In genomic region chrX:135520022-135520552, GRCh38 we compare ENCODE assay signal across 8 cellular contexts. TPM values are rescaled to one million over a fixed set of nuclear protein-coding genes. Genes with fewer than 3 reads are reported as not detected.
DNase-seq lines count a peak whose midpoint lies in the region; ATAC-seq and TF ChIP-seq lines count a peak whose summit lies in the region.

No MANE protein-coding gene starts in this region.

- no peaks in the 10 kb centered on the region for H3F3A ChIP-seq in SU-DHL-6 (ENCODE audit: insufficient read depth)

- H3K27ac ChIP-seq in cardiac muscle cell (peak overlapping the region; percentile 95), SU-DHL-6 (ENCODE audit: low read depth, low read length) (peak overlapping the region; percentile 86)

- H2AFZ ChIP-seq in SU-DHL-6 (ENCODE audit: low read depth, low read length, severe bottlenecking): peak overlapping the region; percentile 94

- no peaks in the 10 kb centered on the region for H3K9me3 ChIP-seq in cardiac muscle cell (ENCODE audit: low read depth)
- H3K9me3 ChIP-seq in SU-DHL-6 (ENCODE audit: insufficient read depth, low read length): no peaks in the 10 kb centered on the region
- H3K9me3 ChIP-seq in skeletal muscle satellite cell (replicated peaks; ENCODE audit: low read length): no peaks in the 10 kb centered on the region

- no peaks in the 10 kb centered on the region for H3K36me3 ChIP-seq in cardiac muscle cell
- no peaks in the 10 kb centered on the region for H3K36me3 ChIP-seq in SU-DHL-6 (ENCODE audit: low read length)
- no peaks in the 10 kb centered on the region for H3K36me3 ChIP-seq in skeletal muscle satellite cell (ENCODE audit: insufficient read depth, low read length)

- H3K79me2 ChIP-seq in SU-DHL-6 (ENCODE audit: insufficient read depth, low read length): peaks cover 11% of the 10 kb centered on the region

- no peaks in the 10 kb centered on the region for H3K9me2 ChIP-seq in SU-DHL-6 (replicated peaks; ENCODE audit: insufficient read depth, low read length)

- TF ChIP-seq CTCF in cardiac muscle cell (IDR thresholded peaks at IDR 0.05; ENCODE audit: low read depth, low read length) (no peak), SU-DHL-6 (IDR thresholded peaks at IDR 0.05; ENCODE audit: insufficient read depth, low read length, poor library complexity, severe bottlenecking) (no peak), foreskin fibroblast (IDR thresholded peaks at IDR 0.05; ENCODE audit: low read depth, low read length) (no peak)

- peak overlapping the region; percentile 15 for H3K4me3 ChIP-seq in cardiac muscle cell
- peak overlapping the region; percentile 44 for H3K4me3 ChIP-seq in SU-DHL-6 (ENCODE audit: insufficient read depth, low read length, poor library complexity, severe bottlenecking)
- H3K4me3 ChIP-seq in foreskin fibroblast (ENCODE audit: low read depth in 1 of 2, low read length in 2 of 2): peak overlapping the region; percentile 63 to 74
- peak overlapping the region; percentile 67 for H3K4me3 ChIP-seq in skeletal muscle satellite cell (ENCODE audit: low read length)

- DNase-seq in cardiac muscle cell (ENCODE audit: low read depth in 1 of 2, low spot score in 1 of 2) (peak; percentile 38 to 75), Right ventricle myocardium inferior (ENCODE audit: missing footprints) (no peak), foreskin fibroblast (peak; percentile 15 to 41), NCI-H2171 treated with DMSO at 0.1 percent for 48 hours (lab: John Stamatoyannopoulos, UW) (no peak), CD1c-positive myeloid dendritic cell (ENCODE audit: extremely low spot score) (no peak)
- no peak for DNase-seq in stimulated activated naive CD4-positive, alpha-beta T cell (lab: John Stamatoyannopoulos, UW)

- H4K20me1 ChIP-seq in SU-DHL-6 (ENCODE audit: low read depth, low read length): no peaks in the 10 kb centered on the region

- ATAC-seq in Right ventricle myocardium inferior: no peak

- intact Hi-C loops in Right ventricle myocardium inferior (cut with DNase I): loop anchor here (2.0 kb wide), 1 partner anchor 99 kb away; the partner anchor contains the start of gene SMIM10L2A

- peak overlapping the region; percentile 84 for H3K4me2 ChIP-seq in SU-DHL-6 (ENCODE audit: low read depth, low read length, poor library complexity, severe bottlenecking)
- H3K4me2 ChIP-seq in skeletal muscle satellite cell (ENCODE audit: low read length): peak overlapping the region; percentile 77

- H3K9ac ChIP-seq in SU-DHL-6 (ENCODE audit: low read length) (peak overlapping the region; percentile 92), skeletal muscle satellite cell (ENCODE audit: low read depth, low read length) (peak overlapping the region; percentile 70)

- no peaks in the 10 kb centered on the region for H3K27me3 ChIP-seq in cardiac muscle cell
- H3K27me3 ChIP-seq in SU-DHL-6 (ENCODE audit: low read length): no peaks in the 10 kb centered on the region
- no peaks in the 10 kb centered on the region for H3K27me3 ChIP-seq in skeletal muscle satellite cell (ENCODE audit: control insufficient read depth, insufficient read depth, low read length)

- H3K4me1 ChIP-seq in cardiac muscle cell (ENCODE audit: low read depth) (peaks cover 18% of the 10 kb centered on the region), skeletal muscle satellite cell (ENCODE audit: control insufficient read depth, insufficient read depth, low read length) (no peaks in the 10 kb centered on the region)

RNA-seq across cellular contexts. Expression of gene INTS6L, which starts 0.4 kb away (rescaled TPM):
- 34.1 and 49.3 TPM in 2 replicates for total RNA-seq in cardiac muscle cell
- polyA plus RNA-seq in cardiac muscle cell: 21.2 and 34.4 TPM in 2 replicates
- total RNA-seq in Right ventricle myocardium inferior: 3.2 TPM
- total RNA-seq in skeletal muscle satellite cell (2012; rRNA removed): 3.3 and 3.9 TPM in 2 replicates

Comparison
In these comparisons a context has a peak if more than half of its experiments do, and no peak if none do; other contexts are left out.
1. DNase-seq: peak in cardiac muscle cell (2 of 2) and foreskin fibroblast (2 of 2); none in Right ventricle myocardium inferior (single experiment), NCI-H2171 treated with DMSO at 0.1 percent for 48 hours (single experiment), CD1c-positive myeloid dendritic cell (single experiment) and stimulated activated naive CD4-positive, alpha-beta T cell (0 of 6).
2. H3K4me3 ChIP-seq: peak in every context shown above with its lines; median percentile 68 in foreskin fibroblast; 67 in skeletal muscle satellite cell; 44 in SU-DHL-6; 15 in cardiac muscle cell.